Comparison of ENCODE assay signal across 17 cellular contexts in genomic region chr2:144944506-144945230, GRCh38.
DNase-seq lines count a peak whose midpoint lies in the region; ATAC-seq and TF ChIP-seq lines count a peak whose summit lies in the region.
"Had no signal": no experiment of that assay in that cellular context is flagged by ENCODE, and none has a peak within 500 bp of the region (broad histone marks: within the 10 kb centered on the region; RNA-seq: fewer than 3 reads in every experiment).

No MANE protein-coding gene starts in this region.

- H2BK5ac ChIP-seq in IMR-90 (ENCODE audit: low read depth, low read length, poor library complexity, severe bottlenecking) (peak overlapping the region; percentile 40), mesendoderm (ENCODE audit: low read length) (no peak overlapping the region)

- H3K27ac ChIP-seq in IMR-90 (ENCODE audit: insufficient read depth, low read length) (peak overlapping the region; percentile 17; the same call in 1 of the 2 replicates), SJCRH30 (peak overlapping the region; percentile 33; the same call in 1 of the 2 replicates), mesendoderm (ENCODE audit: low read depth, low read length) (no peak overlapping the region), left lung (peak overlapping the region in 1 of 2 donors; percentile 20)
- H3K27ac ChIP-seq: left ventricle myocardium inferior, spleen had no signal

- in situ Hi-C loops in IMR-90 (cut with MboI; ENCODE audit: low sequenced_read_pairs): no loop called here

- H4K91ac ChIP-seq in IMR-90 (ENCODE audit: insufficient read depth, low read depth, low read length): peak overlapping the region; percentile 46; the same call in 1 of the 2 replicates

- H2BK120ac ChIP-seq in IMR-90 (ENCODE audit: low read depth, low read length) (peak overlapping the region; percentile 77), mesendoderm (ENCODE audit: low read depth, low read length) (no peak overlapping the region)

- H2AK9ac ChIP-seq in IMR-90 (replicated peaks; ENCODE audit: low read depth, low read length, poor library complexity): no peak overlapping the region

- dilution Hi-C loops in IMR-90 (cut with HindIII; ENCODE audit: low sequenced_read_pairs, unreplicated experiment): no loop called here

- DNase-seq in COR-L47 (lab: John Stamatoyannopoulos, UW) (peak; percentile 39), IMR-90 (peak; percentile 56), SJCRH30 (no peak), mesendoderm (peak; percentile 31), NOMO-1 treated with DMSO at 0.1 percent for 48 hours (lab: John Stamatoyannopoulos, UW; ENCODE audit: unreplicated experiment) (no peak), left lung (no peak), mesenteric fat pad (ENCODE audit: low spot score) (no peak)
- DNase-seq: activated CD4-positive, CD25-positive, alpha-beta regulatory T cell treated with anti-CD3 and anti-CD28 coated beads, Interleukin-2, amount 50 U/mL, for 72 hours; activated CD8-positive, alpha-beta memory T cell treated with anti-CD3 and anti-CD28 coated beads, Interleukin-2, amount 10 ng/mL, durations not matched to agents 7 days and 5 days; activated gamma-delta T cell; hippocampal formation; left ventricle myocardium inferior; NCI-H1092; NCI-H524; spleen; uterus had no signal

- TF ChIP-seq CTCF in IMR-90 (conservative IDR thresholded peaks at IDR 0.05; ENCODE audit: low read depth, low read length) (no peak), left lung (IDR thresholded peaks at IDR 0.05) (no peak)

- H3K36me3 ChIP-seq in IMR-90 (ENCODE audit: control insufficient read depth, insufficient read depth, low read length): no peaks in the 10 kb centered on the region
- H3K36me3 ChIP-seq in SJCRH30: no peaks in the 10 kb centered on the region
- no peaks in the 10 kb centered on the region for H3K36me3 ChIP-seq in mesendoderm (ENCODE audit: control insufficient read depth, insufficient read depth, low read length)
- no peaks in the 10 kb centered on the region for H3K36me3 ChIP-seq in left lung
- H3K36me3 ChIP-seq: left ventricle myocardium inferior, spleen, uterus had no signal

- H3K9me3 ChIP-seq in IMR-90 (ENCODE audit: control insufficient read depth, insufficient read depth, low read length) (no peaks in the 10 kb centered on the region), SJCRH30 (replicated peaks) (no peaks in the 10 kb centered on the region), left lung (no peaks in the 10 kb centered on the region)
- H3K9me3 ChIP-seq: left ventricle myocardium inferior, spleen, uterus had no signal

- peak overlapping the region in 1 of 2 experiments; percentile 53; a peak in 2 of 4 replicates for H4K8ac ChIP-seq in IMR-90 (ENCODE audit: low read depth in 2 of 2, low read length in 2 of 2)
- H4K8ac ChIP-seq in mesendoderm (ENCODE audit: low read depth, low read length): no peak overlapping the region

- peak overlapping the region; percentile 58; the same call in 1 of the 2 replicates for H2BK20ac ChIP-seq in IMR-90 (ENCODE audit: low read depth, low read length)

- no peak overlapping the region for H2AFZ ChIP-seq in IMR-90 (replicated peaks; ENCODE audit: low read length, poor library complexity)

- H3K4ac ChIP-seq in IMR-90 (ENCODE audit: low read depth, low read length): peak overlapping the region; percentile 73
- H3K4ac ChIP-seq in mesendoderm (ENCODE audit: low read depth, low read length): no peak overlapping the region

- CTCF ChIA-PET in IMR-90 (lab: Yijun Ruan, JAX): interaction anchor here (0.6 to 1.2 kb wide), 2 partner anchors 9 to 124 kb away, joined by 3 read pairs; no protein-coding TSS in a partner anchor

- H4K20me1 ChIP-seq in IMR-90 (ENCODE audit: insufficient read depth, low read length): no peaks in the 10 kb centered on the region

- H3K18ac ChIP-seq in IMR-90 (ENCODE audit: low read depth, low read length) (peak overlapping the region; percentile 35; the same call in 1 of the 2 replicates), mesendoderm (ENCODE audit: low read length) (no peak overlapping the region)

- H3K4me3 ChIP-seq in IMR-90 (ENCODE audit: insufficient read depth, low read depth, low read length): no peak overlapping the region
- no peak overlapping the region for H3K4me3 ChIP-seq in SJCRH30
- H3K4me3 ChIP-seq in mesendoderm (ENCODE audit: low read length): no peak overlapping the region
- no peak overlapping the region for H3K4me3 ChIP-seq in left lung
- H3K4me3 ChIP-seq: left ventricle myocardium inferior, spleen, uterus had no signal

- H2BK15ac ChIP-seq in IMR-90 (ENCODE audit: low read depth, low read length) (peak overlapping the region; percentile 42; the same call in 2 of the 3 replicates), mesendoderm (replicated peaks; ENCODE audit: low read depth) (no peak overlapping the region)

- BruUV-seq in IMR-90 (replicated peaks; lab: Mats Ljungman, UMichigan): no TSS peak

- no peak overlapping the region for H3K9ac ChIP-seq in IMR-90 (ENCODE audit: low read depth, low read length)
- H3K9ac ChIP-seq in mesendoderm (ENCODE audit: low read length): no peak overlapping the region

- H3K79me1 ChIP-seq in IMR-90 (ENCODE audit: low read depth in 1 of 2, low read length in 2 of 2) (no peaks in the 10 kb centered on the region), mesendoderm (ENCODE audit: low read length) (no peaks in the 10 kb centered on the region)

- no CpG with 5 or more reads among the region's 7 CpGs for WGBS in IMR-90 (ENCODE audit: extremely low coverage in 2 of 2, insufficient read length in 1 of 2), 2 experiments
- WGBS in mesendoderm (ENCODE audit: extremely low coverage, insufficient coverage, low lambda C conversion rate): no CpG with 5 or more reads among the region's 7 CpGs

- H3K4me2 ChIP-seq in IMR-90 (ENCODE audit: low read depth, low read length): no peak overlapping the region
- H3K4me2 ChIP-seq in mesendoderm (ENCODE audit: low read length): no peak overlapping the region

- intact Hi-C loops in IMR-90 (cut with micrococcal nuclease): loop anchor here (5.0 kb wide), 1 partner anchor 422 kb away; the partner anchor contains the start of gene ZEB2
- intact Hi-C loops in left lung (cut with DNase I): no loop called here

- H4K5ac ChIP-seq in IMR-90 (ENCODE audit: low read depth, low read length): no peak overlapping the region
- no peak overlapping the region for H4K5ac ChIP-seq in mesendoderm (ENCODE audit: low read length)

- H3K79me2 ChIP-seq in mesendoderm (ENCODE audit: control insufficient read depth, insufficient read depth, low read length): no peaks in the 10 kb centered on the region

- H3K27me3 ChIP-seq in IMR-90 (ENCODE audit: control insufficient read depth, insufficient read depth, low read length) (no peaks in the 10 kb centered on the region), SJCRH30 (no peaks in the 10 kb centered on the region), mesendoderm (ENCODE audit: insufficient read depth, low read length, poor library complexity) (no peaks in the 10 kb centered on the region), left lung (no peaks in the 10 kb centered on the region)
- H3K27me3 ChIP-seq: spleen, uterus had no signal

- no peak overlapping the region; the same call in 1 of the 2 replicates for H2AK5ac ChIP-seq in IMR-90 (ENCODE audit: low read depth, low read length)
- no peak overlapping the region for H2AK5ac ChIP-seq in mesendoderm (ENCODE audit: low read length)

- POLR2A ChIA-PET in IMR-90 (lab: Charles Lee; ENCODE audit: unreplicated experiment): interaction anchor here (0.6 kb wide), 1 partner anchor 665 kb away, joined by 3 read pairs; no protein-coding TSS in a partner anchor

- peaks cover 4% of the 10 kb centered on the region for H3K9me1 ChIP-seq in IMR-90 (ENCODE audit: insufficient read depth, low read length)

- ATAC-seq in IMR-90 (ENCODE audit: low read depth) (peak; percentile 30; the same call in 1 of the 2 replicates), left lung (no peak), GM18498 (IDR thresholded peaks at IDR 0.05; ENCODE audit: unreplicated experiment) (no peak)
- ATAC-seq: activated CD8-positive, alpha-beta memory T cell treated with anti-CD3 and anti-CD28 coated beads, Interleukin-2, amount 10 ng/mL, durations not matched to agents 7 days and 5 days had no signal

- H3K56ac ChIP-seq in IMR-90 (ENCODE audit: extremely low read depth, insufficient read depth, low read length): no peak overlapping the region
- H3K56ac ChIP-seq in mesendoderm (ENCODE audit: low read length): no peak overlapping the region

- TF ChIP-seq POLR2A in IMR-90 (IDR thresholded peaks at IDR 0.05; ENCODE audit: low read depth, low read length): no peak

- H3K4me1 ChIP-seq in IMR-90 (ENCODE audit: control insufficient read depth, insufficient read depth, low read length) (peaks cover 7% of the 10 kb centered on the region), SJCRH30 (peaks cover 17% of the 10 kb centered on the region), mesendoderm (ENCODE audit: control insufficient read depth, low read depth, low read length) (no peaks in the 10 kb centered on the region), left lung (no peaks in the 10 kb centered on the region)
- H3K4me1 ChIP-seq: spleen had no signal

- no peak for TF ChIP-seq RAD21 in IMR-90 (IDR thresholded peaks at IDR 0.05; ENCODE audit: low read length)

- peak overlapping the region; percentile 2 for H3K14ac ChIP-seq in IMR-90 (replicated peaks; ENCODE audit: low read depth, low read length)

- H3K23ac ChIP-seq in IMR-90 (ENCODE audit: low read depth, low read length) (peak overlapping the region; percentile 46; the same call in 1 of the 2 replicates), mesendoderm (ENCODE audit: low read length) (no peak overlapping the region)

TF ChIP-seq in IMR-90, 13 proteins besides CTCF, POLR2A, EP300 and RAD21:
- TF ChIP-seq SMC3 (IDR thresholded peaks at IDR 0.05; ENCODE audit: low read depth, low read length): no peak
TF ChIP-seq in IMR-90: peak in this region for 0.

Comparison
In these comparisons a context has a peak if more than half of its experiments do, and no peak if none do; other contexts are left out.
1. DNase-seq: peak in COR-L47 (single experiment), IMR-90 (single experiment) and mesendoderm (single experiment); none in SJCRH30 (0 of 2), NOMO-1 treated with DMSO at 0.1 percent for 48 hours (single experiment), left lung (0 of 2) and mesenteric fat pad (single experiment).